22 cellular contexts compared by ENCODE assay signal in genomic region chr10:76887223-76888010, GRCh38.
"Had no signal": no experiment of that assay in that cellular context is flagged by ENCODE, and none has a peak within 500 bp of the region (broad histone marks: within the 10 kb centered on the region; RNA-seq: fewer than 3 reads in every experiment).

No MANE protein-coding gene starts in this region.

- H3K36me3 Mint-ChIP-seq: natural killer cell treated with Interleukin-12 subunit alpha and Interleukin-12 subunit beta and Interleukin-15 and Interleukin-18, amount 100 ng/mL, for 72 hours had no signal

- H3K4me1 Mint-ChIP-seq: endodermal cell had no signal

- H3K27me3 Mint-ChIP-seq: activated T-cell treated with anti-CD3 and anti-CD28 coated beads, Interleukin-2, amount 50 U/mL, for 24 hours had no signal

- H3K27ac ChIP-seq: body of pancreas, epithelial cell of prostate, foreskin keratinocyte, lower lobe of right lung, skin epidermis, tibial artery had no signal

- H3K4me3 Mint-ChIP-seq: activated CD8-positive, alpha-beta T cell treated with anti-CD3 and anti-CD28 coated beads, Interleukin-2, amount 10 ng/mL, durations not matched to agents 7 days and 5 days; activated T-cell treated with anti-CD3 and anti-CD28 coated beads, Interleukin-2, amount 50 U/mL, for 24 hours; endodermal cell; natural killer cell treated with Interleukin-12 subunit alpha and Interleukin-12 subunit beta and Interleukin-15 and Interleukin-18, amount 100 ng/mL, for 72 hours had no signal

- DNase-seq: activated CD4-positive, alpha-beta T cell treated with anti-CD3 and anti-CD28 coated beads for 48 hours; activated CD4-positive, CD25-positive, alpha-beta regulatory T cell; activated CD8-positive, alpha-beta T cell treated with anti-CD3 and anti-CD28 coated beads, Interleukin-2, amount 10 ng/mL, durations not matched to agents 7 days and 5 days; activated naive CD4-positive, alpha-beta T cell treated with Interleukin-2 at 50 U/mL for 16 hours; activated T-cell treated with anti-CD3 and anti-CD28 coated beads, Interleukin-2, amount 50 U/mL, for 24 hours; body of pancreas; central memory CD4-positive, alpha-beta T cell; endodermal cell; foreskin keratinocyte; hippocampal formation; islet precursor cell; left colon; lower lobe of right lung; occipital lobe; stimulated activated naive CD8-positive, alpha-beta T cell treated with anti-CD3 and anti-CD28 coated beads, Interleukin-15, Interleukin-2, amounts not matched to agents 100 U/mL and 50 U/mL, for 24 hours; substantia nigra; tibial artery had no signal

- H3K27ac Mint-ChIP-seq: activated CD8-positive, alpha-beta T cell treated with anti-CD3 and anti-CD28 coated beads, Interleukin-2, amount 10 ng/mL, durations not matched to agents 7 days and 5 days; activated T-cell treated with anti-CD3 and anti-CD28 coated beads, Interleukin-2, amount 50 U/mL, for 24 hours; activated T-helper 2 cell treated with anti-CD3 and anti-CD28 coated beads, Interferon-gamma antibody, Interleukin-2, Interleukin-4, amounts not matched to agents 10 μg/mL and 5 μg/mL and 100 μg/mL, durations not matched to agents 14 hours and 24 hours and 36 hours; endodermal cell; natural killer cell treated with Interleukin-12 subunit alpha and Interleukin-12 subunit beta and Interleukin-15 and Interleukin-18, amount 100 ng/mL, for 72 hours had no signal

- H3K9me3 ChIP-seq: body of pancreas, lower lobe of right lung, tibial artery had no signal

- H3K9me3 Mint-ChIP-seq: activated T-cell treated with anti-CD3 and anti-CD28 coated beads, Interleukin-2, amount 50 U/mL, for 24 hours; activated T-helper 2 cell treated with anti-CD3 and anti-CD28 coated beads, Interferon-gamma antibody, Interleukin-2, Interleukin-4, amounts not matched to agents 10 μg/mL and 5 μg/mL and 100 μg/mL, durations not matched to agents 14 hours and 24 hours and 36 hours; endodermal cell; natural killer cell treated with Interleukin-12 subunit alpha and Interleukin-12 subunit beta and Interleukin-15 and Interleukin-18, amount 100 ng/mL, for 72 hours had no signal

- H3K4me3 ChIP-seq: body of pancreas, lower lobe of right lung, skin epidermis, tibial artery had no signal

- H3K36me3 ChIP-seq: lower lobe of right lung had no signal

- ATAC-seq: activated CD8-positive, alpha-beta T cell treated with anti-CD3 and anti-CD28 coated beads, Interleukin-2, amount 10 ng/mL, durations not matched to agents 7 days and 5 days; body of pancreas; foreskin keratinocyte; left colon; lower lobe of right lung; natural killer cell treated with Interleukin-12 subunit alpha and Interleukin-12 subunit beta and Interleukin-15 and Interleukin-18, amount 100 ng/mL, for 72 hours; right cardiac atrium; stimulated activated naive CD8-positive, alpha-beta T cell treated with anti-CD3 and anti-CD28 coated beads, Interleukin-15, Interleukin-2, amounts not matched to agents 100 U/mL and 50 U/mL, for 24 hours had no signal

- H3K27me3 ChIP-seq: body of pancreas, foreskin keratinocyte, tibial artery had no signal

- H3K4me1 ChIP-seq: body of pancreas, foreskin keratinocyte, lower lobe of right lung had no signal
